Comparison of ENCODE assay signal across 31 cellular contexts in the genomic region with DNA sequence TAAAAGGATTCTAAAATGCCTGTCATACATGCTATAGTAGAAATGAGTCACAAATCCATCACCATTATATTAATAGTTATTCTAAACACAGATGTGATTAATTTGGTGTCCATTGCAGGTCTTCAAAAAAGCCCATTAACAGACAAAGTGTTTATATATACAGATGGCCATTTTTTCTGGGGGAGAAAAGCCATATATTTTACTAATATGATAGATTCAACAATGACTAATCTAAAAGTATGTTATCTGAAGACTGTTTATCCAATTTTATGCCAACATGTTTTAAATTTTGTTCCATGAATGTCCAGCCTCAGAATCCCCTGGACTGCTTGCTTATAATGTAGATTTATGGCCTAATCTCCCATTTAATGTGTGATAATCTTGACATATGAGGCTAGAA.
"Had no signal": no experiment of that assay in that cellular context is flagged by ENCODE, and none has a peak within 500 bp of the region (broad histone marks: within the 10 kb centered on the region; RNA-seq: fewer than 3 reads in every experiment).

No MANE protein-coding gene starts in this region.

- ATAC-seq: activated CD8-positive, alpha-beta T cell treated with anti-CD3 and anti-CD28 coated beads for 36 hours; activated naive CD4-positive, alpha-beta T cell treated with anti-CD3 and anti-CD28 coated beads, Interleukin-2, amount 50 U/mL, for 72 hours; activated T-cell treated with anti-CD3 and anti-CD28 coated beads, Interleukin-2, amount 50 U/mL, for 4 hours; activated T-cell treated with anti-CD3 and anti-CD28 coated beads, Interleukin-2, amount 50 U/mL, for 72 hours; activated T-helper 17 cell treated with anti-CD3 and anti-CD28 coated beads, Interleukin-2, amount 50 U/mL, for 72 hours; body of pancreas; T-helper 17 cell had no signal

- H3K36me3 ChIP-seq: adrenal gland, brain microvascular endothelial cell, breast epithelium had no signal

- H3K4me1 ChIP-seq: adrenal gland, body of pancreas, breast epithelium had no signal

- H3K27me3 ChIP-seq: adrenal gland, body of pancreas, brain microvascular endothelial cell, breast epithelium had no signal

- DNase-seq: activated B cell treated with CpG ODN at 0.5 μM for 24 hours; activated CD4-positive, alpha-beta memory T cell treated with anti-CD3 and anti-CD28 coated beads for 36 hours; activated CD4-positive, alpha-beta T cell treated with anti-CD3 and anti-CD28 coated beads for 4 hours; activated CD4-positive, alpha-beta T cell treated with anti-CD3 and anti-CD28 coated beads, Interleukin-2, amount 10 ng/mL, durations not matched to agents 24 days and 14 days; activated CD4-positive, alpha-beta T cell treated with anti-CD3 and anti-CD28 coated beads, Interleukin-2, amount 50 U/mL, for 1 hour; activated CD4-positive, alpha-beta T cell treated with anti-CD3 and anti-CD28 coated beads, Interleukin-2, amount 50 U/mL, for 4 hours; activated CD4-positive, CD25-positive, alpha-beta regulatory T cell treated with anti-CD3 and anti-CD28 coated beads, Interleukin-2, amount 50 U/mL, for 72 hours; activated CD8-positive, alpha-beta memory T cell treated with anti-CD3 and anti-CD28 coated beads, Interleukin-2, amount 50 U/mL, for 4 hours; activated CD8-positive, alpha-beta T cell treated with anti-CD3 and anti-CD28 coated beads for 36 hours; activated effector memory CD4-positive, alpha-beta T cell treated with anti-CD3 and anti-CD28 coated beads, Interleukin-2, amount 50 U/mL, for 16 hours; activated gamma-delta T cell treated with Interleukin-2 at 50 U/mL for 16 hours; activated naive CD4-positive, alpha-beta T cell; activated naive CD4-positive, alpha-beta T cell treated with anti-CD3 and anti-CD28 coated beads for 36 hours; activated naive CD4-positive, alpha-beta T cell treated with anti-CD3 and anti-CD28 coated beads, Interleukin-2, amount 50 U/mL, for 16 hours; activated naive CD8-positive, alpha-beta T cell treated with anti-CD3 and anti-CD28 coated beads for 36 hours; activated T-cell treated with anti-CD3 and anti-CD28 coated beads for 4 hours; activated T-cell treated with anti-CD3 and anti-CD28 coated beads, Interleukin-2, amount 50 U/mL, for 1 hour; activated T-cell treated with anti-CD3 and anti-CD28 coated beads, Interleukin-2, amount 50 U/mL, for 4 hours; activated T-cell treated with anti-CD3 and anti-CD28 coated beads, Interleukin-2, amount 50 U/mL, for 72 hours; adrenal gland; amniotic stem cell; aorta; body of pancreas; brain microvascular endothelial cell; central memory CD4-positive, alpha-beta T cell; T-helper 17 cell; T-helper 9 cell had no signal

- H3K9me3 ChIP-seq: adrenal gland, body of pancreas, breast epithelium had no signal

- H3K4me3 ChIP-seq: adrenal gland, body of pancreas, breast epithelium had no signal

- H3K27ac ChIP-seq: adrenal gland, body of pancreas, brain microvascular endothelial cell, breast epithelium, VCaP had no signal
